ENCODE assay signal across 8 cellular contexts in genomic region chr10:125123363-125124113, GRCh38. TPM values are rescaled to one million over a fixed set of nuclear protein-coding genes. Genes with fewer than 3 reads are reported as not detected.
DNase-seq lines count a peak whose midpoint lies in the region; ATAC-seq and TF ChIP-seq lines count a peak whose summit lies in the region.

No MANE protein-coding gene starts in this region.

- no peaks in the 10 kb centered on the region for H3K9me3 Mint-ChIP-seq in progenitor cell of endocrine pancreas (ENCODE audit: low read depth)

- no peak overlapping the region for H3K4me3 Mint-ChIP-seq in progenitor cell of endocrine pancreas (ENCODE audit: low read depth)

- H3K36me3 Mint-ChIP-seq in progenitor cell of endocrine pancreas (ENCODE audit: insufficient read depth), result peaks cover 20% of the 10 kb centered on the region

- no peak for TF ChIP-seq CTCF in progenitor cell of endocrine pancreas (IDR thresholded peaks at IDR 0.05; ENCODE audit: unreplicated experiment)

- H3K4me1 Mint-ChIP-seq in progenitor cell of endocrine pancreas (ENCODE audit: low read depth), result peaks cover 54% of the 10 kb centered on the region

- no peak for ATAC-seq in GM18519 (IDR thresholded peaks at IDR 0.05; ENCODE audit: low FRiP score, unreplicated experiment)

- peak overlapping the region; percentile 89 for H3K27ac Mint-ChIP-seq in progenitor cell of endocrine pancreas

- no peaks in the 10 kb centered on the region for H3K27me3 Mint-ChIP-seq in progenitor cell of endocrine pancreas

- DNase-seq in DMS153 treated with DMSO at 0.1 percent for 48 hours (lab: John Stamatoyannopoulos, UW; ENCODE audit: unreplicated experiment) (peak; percentile 53), SHP77 (lab: John Stamatoyannopoulos, UW) (peak; percentile 78 to 90), glomerular visceral epithelial cell (ENCODE audit: extremely low spot score) (peak; percentile 91), progenitor cell of endocrine pancreas (ENCODE audit: low spot score, unreplicated experiment) (no peak), NCI-H446 treated with DMSO at 0.1 percent for 48 hours (lab: John Stamatoyannopoulos, UW) (no peak), NCI-H1694 (lab: John Stamatoyannopoulos, UW) (no peak)
- no peak for DNase-seq in activated CD4-positive, alpha-beta T cell treated with anti-CD3 and anti-CD28 coated beads for 48 hours

RNA-seq across cellular contexts. Expression of gene CTBP2, which starts 36.8 kb away (rescaled TPM):
- total RNA-seq in progenitor cell of endocrine pancreas, result 182 and 183 TPM in 2 replicates

Comparison
In these comparisons a context has a peak if more than half of its experiments do, and no peak if none do; other contexts are left out.
1. DNase-seq: peak in DMS153 treated with DMSO at 0.1 percent for 48 hours (single experiment), SHP77 (2 of 2) and glomerular visceral epithelial cell (single experiment); none in progenitor cell of endocrine pancreas (single experiment), NCI-H446 treated with DMSO at 0.1 percent for 48 hours (single experiment), activated CD4-positive, alpha-beta T cell treated with anti-CD3 and anti-CD28 coated beads for 48 hours (single experiment) and NCI-H1694 (single experiment).